In the genomic region with DNA sequence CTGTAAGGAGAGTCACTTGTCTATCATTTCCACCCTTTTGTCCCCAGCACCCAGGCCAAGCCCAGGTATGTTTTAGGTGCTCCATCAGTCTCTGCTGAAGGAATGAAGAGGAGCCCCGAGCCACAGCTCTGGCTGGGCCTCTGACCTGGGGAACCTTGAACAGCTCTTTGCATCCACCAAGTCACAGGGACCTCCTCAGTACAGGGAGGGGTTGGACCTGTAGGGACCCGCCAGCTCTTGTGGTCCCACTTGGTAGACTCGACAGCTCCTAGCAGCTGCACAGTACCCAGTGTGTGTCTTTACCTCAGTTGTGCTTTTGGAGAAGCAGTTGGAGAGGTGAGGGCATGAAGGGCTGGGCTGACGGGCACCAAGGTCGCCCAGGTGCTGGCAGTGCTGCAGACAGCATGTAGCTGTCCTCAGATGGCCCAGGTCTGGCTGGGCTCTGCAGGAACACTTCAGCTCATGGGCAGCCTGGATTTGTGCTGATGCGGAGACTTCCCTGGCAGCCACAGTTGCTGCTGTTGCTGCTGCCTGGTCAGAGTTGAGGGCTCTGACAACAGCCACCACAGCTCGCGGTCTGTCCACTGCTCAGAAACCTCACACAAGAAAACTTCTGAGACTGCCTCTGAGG, we compare ENCODE assay signal across 13 cellular contexts.
"Had no signal": no experiment of that assay in that cellular context is flagged by ENCODE, and none has a peak within 500 bp of the region (broad histone marks: within the 10 kb centered on the region; RNA-seq: fewer than 3 reads in every experiment).

No MANE protein-coding gene starts in this region.

- H3K9me3 ChIP-seq: adrenal gland, esophagus squamous epithelium, testis, upper lobe of right lung had no signal

- DNase-seq: activated CD4-positive, alpha-beta T cell treated with anti-CD3 and anti-CD28 coated beads, Interleukin-2, amount 50 U/mL, for 4 hours; activated gamma-delta T cell treated with Interleukin-2 at 50 U/mL for 16 hours; dermis blood vessel endothelial cell; effector memory CD4-positive, alpha-beta T cell; esophagus squamous epithelium; nephron progenitor cell; occipital lobe; stimulated activated naive CD8-positive, alpha-beta T cell treated with anti-CD3 and anti-CD28 coated beads, Interleukin-15, amount 100 ng/mL, for 72 hours; T-helper 17 cell; testis; upper lobe of right lung had no signal

- H3K27ac ChIP-seq: adrenal gland, esophagus squamous epithelium, skin epidermis, testis, upper lobe of right lung had no signal

- H3K27me3 ChIP-seq: adrenal gland, testis, upper lobe of right lung had no signal

- H3K36me3 ChIP-seq: adrenal gland, esophagus squamous epithelium, upper lobe of right lung had no signal

- H3K4me3 ChIP-seq: adrenal gland, esophagus squamous epithelium, skin epidermis, testis, upper lobe of right lung had no signal

- ATAC-seq: stimulated activated naive CD8-positive, alpha-beta T cell treated with anti-CD3 and anti-CD28 coated beads, Interleukin-15, amount 100 ng/mL, for 72 hours; T-helper 17 cell; upper lobe of right lung had no signal

- H3K4me1 ChIP-seq: esophagus squamous epithelium, testis had no signal
